In the genomic region with DNA sequence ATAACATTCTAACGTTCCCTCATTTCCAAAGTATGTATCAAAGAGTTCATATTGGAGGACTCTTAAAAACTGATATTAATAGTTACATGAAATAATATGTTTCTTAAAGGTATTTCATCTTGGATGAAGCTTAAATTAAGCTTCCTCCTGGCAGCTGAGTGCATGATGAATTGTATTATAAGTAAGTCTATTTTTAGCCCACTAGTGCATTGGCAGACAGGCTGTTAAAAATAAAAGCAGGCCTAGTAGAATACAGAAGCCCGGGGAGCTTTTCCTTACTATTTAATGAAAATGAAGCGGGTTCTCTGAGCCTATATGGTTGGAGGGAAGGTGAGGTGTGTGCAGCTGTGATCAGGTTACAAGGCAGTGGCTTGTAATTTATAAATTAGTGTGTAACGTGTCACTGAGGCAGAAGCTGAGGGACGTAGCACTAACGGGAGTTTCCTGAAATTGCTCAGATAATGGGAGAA, we compare ENCODE assay signal across 8 cellular contexts.
A peak's percentile ranks its signal among the peaks of the same experiment; 100 is the strongest.
DNase-seq lines count a peak whose midpoint lies in the region; ATAC-seq, FAIRE-seq and TF ChIP-seq lines count a peak whose summit lies in the region.

No MANE protein-coding gene starts in this region.

- H3K9me3 Mint-ChIP-seq in effector memory CD8-positive, alpha-beta T cell = no peaks in the 10 kb centered on the region

- FAIRE-seq in HTR-8/SVneo (lab: Jason Lieb, UNC) = no peak

- H3K27ac ChIP-seq in effector memory CD4-positive, alpha-beta T cell (ENCODE audit: insufficient read depth, low read length, poor library complexity, severe bottlenecking) = no peak overlapping the region

- peak; percentile 11 for ATAC-seq in GM19351 (IDR thresholded peaks at IDR 0.05; ENCODE audit: unreplicated experiment)
- ATAC-seq in HG03045 (IDR thresholded peaks at IDR 0.05; ENCODE audit: unreplicated experiment) = peak; percentile 6
- peak; percentile 36 for ATAC-seq in effector memory CD8-positive, alpha-beta T cell (replicated peaks)
- ATAC-seq in omental fat pad (ENCODE audit: low FRiP score) = no peak

- no peak overlapping the region for H3K4me3 Mint-ChIP-seq in effector memory CD8-positive, alpha-beta T cell

- H3K4me3 ChIP-seq in effector memory CD4-positive, alpha-beta T cell (ENCODE audit: insufficient read depth, low read depth, low read length, poor library complexity, severe bottlenecking) = no peak overlapping the region

- H3K27ac Mint-ChIP-seq in effector memory CD8-positive, alpha-beta T cell = no peak overlapping the region

- in situ Hi-C loops in GM13976 (cut with MboI; ENCODE audit: low sequenced_read_pairs, unreplicated experiment) = no loop called here

- no peak for DNase-seq in effector memory CD8-positive, alpha-beta T cell
- DNase-seq in putamen (ENCODE audit: low spot score) = peak; percentile 48
- no peak for DNase-seq in HTR-8/SVneo (ENCODE audit: insufficient read length, low spot score)
- DNase-seq in effector memory CD4-positive, alpha-beta T cell = no peak
- no peak for DNase-seq in omental fat pad (ENCODE audit: low spot score)
- DNase-seq in GM13976 (ENCODE audit: low spot score) = no peak

- H3K4me1 ChIP-seq in effector memory CD4-positive, alpha-beta T cell (ENCODE audit: control insufficient read depth, insufficient read depth, low read length, poor library complexity, severe bottlenecking) = no peaks in the 10 kb centered on the region

- TF ChIP-seq CTCF in omental fat pad (IDR thresholded peaks at IDR 0.05) (no peak), GM13976 (IDR thresholded peaks at IDR 0.05; ENCODE audit: borderline replicate concordance, control extremely low read depth, extremely low read depth, insufficient read depth, missing control alignments) (no peak)

- H3K4me1 Mint-ChIP-seq in effector memory CD8-positive, alpha-beta T cell (ENCODE audit: low read depth in 2 of 2) = peaks cover 6 to 8% of the 10 kb centered on the region in 2 donors

- H3K9me3 ChIP-seq in effector memory CD4-positive, alpha-beta T cell (ENCODE audit: control insufficient read depth, low read length) = no peaks in the 10 kb centered on the region

- H3K36me3 ChIP-seq in effector memory CD4-positive, alpha-beta T cell (ENCODE audit: control insufficient read depth, insufficient read depth, low read length) = no peaks in the 10 kb centered on the region

- H3K36me3 Mint-ChIP-seq in effector memory CD8-positive, alpha-beta T cell (ENCODE audit: insufficient read depth) = peaks cover 4% of the 10 kb centered on the region

- H3K27me3 Mint-ChIP-seq in effector memory CD8-positive, alpha-beta T cell = peaks cover 5 to 15% of the 10 kb centered on the region in 2 donors

- H3K27me3 ChIP-seq in effector memory CD4-positive, alpha-beta T cell (replicated peaks; ENCODE audit: control insufficient read depth, insufficient read depth, low read length, poor library complexity, severe bottlenecking) = no peaks in the 10 kb centered on the region
